In the genomic region with DNA sequence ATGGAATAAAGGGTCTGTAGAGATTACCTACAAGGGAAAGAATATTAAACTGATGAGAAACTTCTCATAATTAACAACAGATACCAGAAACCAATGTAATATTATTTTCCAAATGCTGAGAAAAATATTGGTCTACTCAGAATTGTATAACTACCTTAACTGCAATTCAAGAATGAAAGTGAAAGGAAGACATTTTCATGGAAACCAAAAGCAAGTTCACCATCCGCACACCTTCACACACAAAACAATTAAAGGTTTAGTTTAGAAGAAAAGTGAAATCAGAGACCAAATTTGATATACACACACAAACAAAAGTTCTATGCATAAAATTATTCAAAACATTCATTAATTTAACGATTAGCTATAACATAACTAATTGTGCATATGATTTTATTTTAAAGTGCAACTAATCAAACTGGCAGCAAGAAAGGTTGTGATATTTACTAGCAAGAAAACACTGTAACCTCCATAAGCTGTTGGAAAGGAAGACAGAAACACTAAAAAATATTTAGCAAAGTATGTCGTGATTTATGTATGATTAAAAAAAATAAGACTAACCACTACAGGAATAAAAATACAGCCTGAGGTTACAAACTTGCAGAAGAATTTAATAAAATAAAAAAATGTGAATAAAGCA, we compare ENCODE assay signal across 11 cellular contexts.
DNase-seq lines count a peak whose midpoint lies in the region; ATAC-seq, FAIRE-seq and TF ChIP-seq lines count a peak whose summit lies in the region.
"Had no signal": no experiment of that assay in that cellular context is flagged by ENCODE, and none has a peak within 500 bp of the region (broad histone marks: within the 10 kb centered on the region; RNA-seq: fewer than 3 reads in every experiment).

No MANE protein-coding gene starts in this region.

- H3K4me1 ChIP-seq in CD4-positive, CD25-positive, alpha-beta regulatory T cell (ENCODE audit: control insufficient read depth, insufficient read depth, low read length, poor library complexity, severe bottlenecking), result no peaks in the 10 kb centered on the region
- H3K4me1 ChIP-seq in upper lobe of right lung, result no peaks in the 10 kb centered on the region

- H3K36me3 ChIP-seq in CD4-positive, CD25-positive, alpha-beta regulatory T cell (ENCODE audit: control insufficient read depth, insufficient read depth, low read length), result no peaks in the 10 kb centered on the region
- no peaks in the 10 kb centered on the region for H3K36me3 ChIP-seq in upper lobe of right lung

- no peaks in the 10 kb centered on the region for H3K27me3 ChIP-seq in CD4-positive, CD25-positive, alpha-beta regulatory T cell (ENCODE audit: control insufficient read depth, insufficient read depth, low read length)
- no peaks in the 10 kb centered on the region for H3K27me3 ChIP-seq in upper lobe of right lung

- no peak for ATAC-seq in CD4-positive, CD25-positive, alpha-beta regulatory T cell (ENCODE audit: low read depth in 2 of 2)
- ATAC-seq in GM18517 (IDR thresholded peaks at IDR 0.05; ENCODE audit: unreplicated experiment), result peak; percentile 83
- ATAC-seq in HG02798 (IDR thresholded peaks at IDR 0.05; ENCODE audit: poor library complexity, unreplicated experiment), result peak; percentile 59
- no peak for ATAC-seq in activated B cell treated with CpG ODN at 0.5 μM for 24 hours (ENCODE audit: low read depth)
- no peak for ATAC-seq in activated CD4-positive, CD25-positive, alpha-beta regulatory T cell treated with anti-CD3 and anti-CD28 coated beads, Interleukin-2, amount 50 U/mL, for 24 hours
- no peak for ATAC-seq in upper lobe of right lung

- peaks cover 0 to 4% (median 2%) of the 10 kb centered on the region in 7 donors for H3K9me3 Mint-ChIP-seq in CD4-positive, CD25-positive, alpha-beta regulatory T cell
- no peaks in the 10 kb centered on the region for H3K9me3 Mint-ChIP-seq in activated B cell treated with CpG ODN at 0.5 μM for 24 hours

- TF ChIP-seq CTCF in activated B cell treated with CpG ODN at 0.5 μM for 24 hours (IDR thresholded peaks at IDR 0.05) (no peak), upper lobe of right lung (IDR thresholded peaks at IDR 0.05) (no peak)

- H3K36me3 Mint-ChIP-seq in CD4-positive, CD25-positive, alpha-beta regulatory T cell, result no peaks in the 10 kb centered on the region
- no peaks in the 10 kb centered on the region for H3K36me3 Mint-ChIP-seq in activated B cell treated with CpG ODN at 0.5 μM for 24 hours (ENCODE audit: low read depth)

- intact Hi-C loops in activated B cell treated with CpG ODN at 0.5 μM for 24 hours (cut with micrococcal nuclease), result loop anchor here (2.0 kb wide), 1 partner anchor 915 kb away; no protein-coding TSS in a partner anchor
- intact Hi-C loops in upper lobe of right lung (cut with DNase I), result no loop called here

- CTCF ChIA-PET in activated B cell treated with CpG ODN at 0.5 μM for 24 hours (lab: Charles Lee), result no interaction called here

- peak overlapping the region in 2 of 4 donors; percentile 44 to 71 for H3K4me3 Mint-ChIP-seq in CD4-positive, CD25-positive, alpha-beta regulatory T cell
- peak overlapping the region; percentile 3 for H3K4me3 Mint-ChIP-seq in activated B cell treated with CpG ODN at 0.5 μM for 24 hours

- no peak overlapping the region for H3K27ac ChIP-seq in CD4-positive, CD25-positive, alpha-beta regulatory T cell (ENCODE audit: insufficient read depth, low read length, poor library complexity, severe bottlenecking)
- no peak overlapping the region for H3K27ac ChIP-seq in upper lobe of right lung

- no peaks in the 10 kb centered on the region for H3K9me3 ChIP-seq in CD4-positive, CD25-positive, alpha-beta regulatory T cell (ENCODE audit: control insufficient read depth in 2 of 2, low read length in 2 of 2)
- H3K9me3 ChIP-seq in upper lobe of right lung, result no peaks in the 10 kb centered on the region

- POLR2A ChIA-PET in activated B cell treated with CpG ODN at 0.5 μM for 24 hours (lab: Charles Lee), result no interaction called here

- no peak overlapping the region for H3K27ac Mint-ChIP-seq in CD4-positive, CD25-positive, alpha-beta regulatory T cell
- H3K27ac Mint-ChIP-seq in activated B cell treated with CpG ODN at 0.5 μM for 24 hours, result no peak overlapping the region

- H3K27me3 Mint-ChIP-seq in CD4-positive, CD25-positive, alpha-beta regulatory T cell, result no peaks in the 10 kb centered on the region
- H3K27me3 Mint-ChIP-seq in activated B cell treated with CpG ODN at 0.5 μM for 24 hours, result no peaks in the 10 kb centered on the region

- peak in 1 of 3 donors; percentile 62 for DNase-seq in CD4-positive, CD25-positive, alpha-beta regulatory T cell
- DNase-seq in activated B cell treated with CpG ODN at 0.5 μM for 24 hours, result no peak
- no peak for DNase-seq in SKM-1 treated with dmso at 0.1 percent for 144 hours (lab: John Stamatoyannopoulos, UW; ENCODE audit: unreplicated experiment)
- DNase-seq in upper lobe of right lung, result no peak
- no peak for DNase-seq in RCC 7860 (ENCODE audit: low spot score)
- DNase-seq: DMS 273 treated with DMSO at 0.1 percent for 48 hours, head of caudate nucleus, NCI-H2081 treated with DMSO at 0.1 percent for 48 hours had no signal

- H3K4me1 Mint-ChIP-seq in CD4-positive, CD25-positive, alpha-beta regulatory T cell, result peaks cover 0 to 7% (median 4%) of the 10 kb centered on the region in 4 donors
- H3K4me1 Mint-ChIP-seq in activated B cell treated with CpG ODN at 0.5 μM for 24 hours, result peaks cover 5% of the 10 kb centered on the region

- FAIRE-seq in RCC 7860 (lab: Jason Lieb, UNC), result no peak

- H3K4me3 ChIP-seq in CD4-positive, CD25-positive, alpha-beta regulatory T cell (ENCODE audit: low read depth, low read length), result peak overlapping the region; percentile 52
- no peak overlapping the region for H3K4me3 ChIP-seq in upper lobe of right lung

Comparison
In these comparisons a context has a peak if more than half of its experiments do, and no peak if none do; other contexts are left out.
1. ATAC-seq: peak in GM18517 (single experiment) and HG02798 (single experiment); none in CD4-positive, CD25-positive, alpha-beta regulatory T cell (0 of 2), activated B cell treated with CpG ODN at 0.5 μM for 24 hours (single experiment), activated CD4-positive, CD25-positive, alpha-beta regulatory T cell treated with anti-CD3 and anti-CD28 coated beads, Interleukin-2, amount 50 U/mL, for 24 hours (0 of 2) and upper lobe of right lung (single experiment).